ENCODE assay signal across 15 cellular contexts in genomic region chr11:130849215-130849568, GRCh38.
DNase-seq lines count a peak whose midpoint lies in the region; ATAC-seq and TF ChIP-seq lines count a peak whose summit lies in the region.
"Had no signal": no experiment of that assay in that cellular context is flagged by ENCODE, and none has a peak within 500 bp of the region (broad histone marks: within the 10 kb centered on the region; RNA-seq: fewer than 3 reads in every experiment).

No MANE protein-coding gene starts in this region.

- dilution Hi-C loops in mammary epithelial cell (cut with HindIII; ENCODE audit: low sequenced_read_pairs) = loop anchor here (10.0 kb wide), 1 partner anchor 124 kb away; no protein-coding TSS in a partner anchor

- no peak for ATAC-seq in GM18870 (IDR thresholded peaks at IDR 0.05; ENCODE audit: unreplicated experiment)

- no peaks in the 10 kb centered on the region for H4K20me1 ChIP-seq in mammary epithelial cell (ENCODE audit: insufficient read depth, low read length)

- H3K36me3 Mint-ChIP-seq in HFFc6 (ENCODE audit: low read depth) = no peaks in the 10 kb centered on the region
- H3K36me3 Mint-ChIP-seq: activated CD4-positive, alpha-beta memory T cell treated with anti-CD3 and anti-CD28 coated beads for 36 hours had no signal

- H3K27ac ChIP-seq in mammary epithelial cell (ENCODE audit: insufficient read depth, low read depth, low read length) = peak overlapping the region; percentile 98

- H3K4me1 Mint-ChIP-seq in HFFc6 (ENCODE audit: low read depth) = peaks cover 53% of the 10 kb centered on the region
- H3K4me1 Mint-ChIP-seq: endodermal cell had no signal

- WGBS in mammary epithelial cell (ENCODE audit: low coverage, missing lambda C conversion rate) = 31% methylated on average over 2 of the region's 2 CpGs

- peak overlapping the region; percentile 39 for H3K4me2 ChIP-seq in mammary epithelial cell (ENCODE audit: insufficient read depth, low read depth, low read length)

- H3K9ac ChIP-seq in mammary epithelial cell (ENCODE audit: insufficient read depth, low read length) = no peak overlapping the region

- peak overlapping the region; percentile 58 for H3K27ac Mint-ChIP-seq in HFFc6
- H3K27ac Mint-ChIP-seq: activated CD4-positive, alpha-beta memory T cell treated with anti-CD3 and anti-CD28 coated beads for 36 hours; endodermal cell had no signal

- H3K79me2 ChIP-seq in mammary epithelial cell (ENCODE audit: insufficient read depth, low read length) = no peaks in the 10 kb centered on the region

- no peak overlapping the region for H3K4me3 ChIP-seq in mammary epithelial cell (replicated peaks in 1 of 3; ENCODE audit: insufficient read depth in 1 of 3, low read depth in 2 of 3, low read length in 3 of 3)
- H3K4me3 ChIP-seq: ascending aorta had no signal

- H3K4me1 ChIP-seq in mammary epithelial cell (ENCODE audit: insufficient read depth, low read length) = peaks cover 37% of the 10 kb centered on the region

- TF ChIP-seq CTCF in HFFc6 (IDR thresholded peaks at IDR 0.05) (no peak), mammary epithelial cell (conservative IDR thresholded peaks at IDR 0.05 in 1 of 2, IDR thresholded peaks at IDR 0.05 in 1 of 2; ENCODE audit: extremely low read depth in 1 of 2, insufficient read depth in 1 of 2, low read depth in 1 of 2, low read length in 2 of 2) (no peak)

- intact Hi-C loops in mammary epithelial cell (cut with micrococcal nuclease) = loop anchor here (5.0 kb wide), 1 partner anchor 212 kb away; no protein-coding TSS in a partner anchor

- in situ Hi-C loops in mammary epithelial cell (cut with MboI; ENCODE audit: low sequenced_read_pairs in 2 of 2) = no loop called here
- in situ Hi-C loops in G401 (cut with HindIII; ENCODE audit: low sequenced_read_pairs) = no loop called here

- no TSS peak for BruUV-seq in mammary epithelial cell (replicated peaks; lab: Mats Ljungman, UMichigan)

- H3K27me3 ChIP-seq in mammary epithelial cell (ENCODE audit: insufficient read depth, low read length) = no peaks in the 10 kb centered on the region
- H3K27me3 ChIP-seq: ascending aorta had no signal

- no peaks in the 10 kb centered on the region for H3K9me3 ChIP-seq in mammary epithelial cell (replicated peaks; ENCODE audit: insufficient read depth, low read length)
- H3K9me3 ChIP-seq: ascending aorta had no signal

- peak; percentile 29 for DNase-seq in A172 (ENCODE audit: low spot score)
- peak; percentile 80 for DNase-seq in HFFc6
- peak; percentile 82 for DNase-seq in mammary epithelial cell
- DNase-seq in iris pigment epithelial cell (ENCODE audit: low read depth) = peak; percentile 44
- no peak for DNase-seq in G401 (ENCODE audit: low spot score)
- DNase-seq in stimulated activated CD8-positive, alpha-beta memory T cell treated with anti-CD3 and anti-CD28 coated beads, Interleukin-4, amount 100 ng/mL, for 48 hours = no peak
- no peak for DNase-seq in GF-D8 (lab: John Stamatoyannopoulos, UW)
- DNase-seq: activated CD4-positive, alpha-beta memory T cell treated with anti-CD3 and anti-CD28 coated beads for 36 hours; endodermal cell; NCI-H1694 treated with DMSO at 0.1 percent for 48 hours; NCI-H774; SHP77; T1000 had no signal

- CTCF ChIA-PET in mammary epithelial cell (lab: Charles Lee; ENCODE audit: low non-redundant PET) = no interaction called here

- peak overlapping the region; percentile 66 for H2AFZ ChIP-seq in mammary epithelial cell (ENCODE audit: low read depth, low read length)

- H3K36me3 ChIP-seq in mammary epithelial cell (ENCODE audit: insufficient read depth, low read length) = no peaks in the 10 kb centered on the region
- H3K36me3 ChIP-seq: ascending aorta had no signal

- peak overlapping the region; percentile 56 for H3K4me3 Mint-ChIP-seq in HFFc6
- H3K4me3 Mint-ChIP-seq: activated CD4-positive, alpha-beta memory T cell treated with anti-CD3 and anti-CD28 coated beads for 36 hours; endodermal cell had no signal

- no peaks in the 10 kb centered on the region; the same call in 1 of the 2 replicates for H3K27me3 Mint-ChIP-seq in HFFc6 (ENCODE audit: insufficient read depth)

- no peaks in the 10 kb centered on the region for H3K9me3 Mint-ChIP-seq in HFFc6
- H3K9me3 Mint-ChIP-seq: activated CD4-positive, alpha-beta memory T cell treated with anti-CD3 and anti-CD28 coated beads for 36 hours had no signal

Comparison
In these comparisons a context has a peak if more than half of its experiments do, and no peak if none do; other contexts are left out.
1. DNase-seq: peak in A172 (single experiment), HFFc6 (single experiment), mammary epithelial cell (single experiment) and iris pigment epithelial cell (single experiment); none in G401 (single experiment), stimulated activated CD8-positive, alpha-beta memory T cell treated with anti-CD3 and anti-CD28 coated beads, Interleukin-4, amount 100 ng/mL, for 48 hours (single experiment) and GF-D8 (single experiment).